In the genomic region with DNA sequence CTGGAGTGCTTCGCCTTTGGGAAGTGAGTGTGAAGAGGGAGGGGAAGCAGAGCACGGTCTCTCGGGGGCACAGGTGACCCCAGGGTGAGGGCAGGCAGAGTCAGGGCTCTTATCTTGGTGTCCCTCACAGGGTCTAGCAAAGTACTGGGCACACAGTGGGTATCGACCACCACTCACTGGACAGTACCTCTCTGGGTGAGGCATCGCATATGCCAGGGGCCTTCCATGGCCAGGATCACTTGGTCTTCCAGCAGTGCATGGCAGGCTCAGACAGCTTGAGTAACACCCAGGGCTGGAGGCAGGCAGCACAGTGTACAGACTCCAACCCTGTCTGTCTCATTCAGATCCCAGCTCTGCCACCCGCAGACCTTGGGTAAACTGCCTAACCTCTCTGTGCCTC, we compare ENCODE assay signal across 17 cellular contexts. TPM values are rescaled to one million over a fixed set of nuclear protein-coding genes. Genes with fewer than 3 reads are reported as not detected.
DNase-seq lines count a peak whose midpoint lies in the region; ATAC-seq and TF ChIP-seq lines count a peak whose summit lies in the region.
"Had no signal": no experiment of that assay in that cellular context is flagged by ENCODE, and none has a peak within 500 bp of the region (broad histone marks: within the 10 kb centered on the region; RNA-seq: fewer than 3 reads in every experiment).

No MANE protein-coding gene starts in this region.

- peak overlapping the region; percentile 9 for H2BK15ac ChIP-seq in neuronal stem cell (ENCODE audit: low read length)

- DNase-seq in glutamatergic neuron = no peak
- no peak for DNase-seq in neuronal stem cell (ENCODE audit: low spot score)
- peak; percentile 43 for DNase-seq in spleen
- no peak for DNase-seq in GM19240 (ENCODE audit: insufficient read length, low spot score)
- DNase-seq in SK-N-SH = no peak
- DNase-seq: C1 segment of cervical spinal cord; Calu3; CD4-positive, alpha-beta memory T cell; COR-L47; DMS53; DND-41; H9 had no signal

- H3K36me3 ChIP-seq in neuronal stem cell (replicated peaks in 1 of 2; ENCODE audit: control insufficient read depth in 2 of 2, insufficient read depth in 2 of 2, low read length in 2 of 2) = no peaks in the 10 kb centered on the region
- no peaks in the 10 kb centered on the region for H3K36me3 ChIP-seq in spleen
- H3K36me3 ChIP-seq in SK-N-SH (replicated peaks in 1 of 2; ENCODE audit: control insufficient read depth in 1 of 2, insufficient read depth in 2 of 2, low read length in 1 of 2) = no peaks in the 10 kb centered on the region

- intact Hi-C loops in spleen (cut with DNase I; ENCODE audit: low total_unique reads) = loop anchor here (5.0 kb wide), 1 partner anchor 72 kb away; no protein-coding TSS in a partner anchor

- no peaks in the 10 kb centered on the region for H3K9me2 ChIP-seq in SK-N-SH

- TF ChIP-seq RAD21 in SK-N-SH (IDR thresholded peaks at IDR 0.05; ENCODE audit: low read length) = no peak

- CTCF ChIA-PET in SK-N-SH (lab: Yijun Ruan, JAX) = interaction anchor here (1.3 to 18.8 kb wide), 3 partner anchors 20 to 84 kb away, joined by 4 to 756 read pairs (median 92); a partner anchor contains a TSS

- H3K27me3 ChIP-seq in neuronal stem cell (ENCODE audit: control insufficient read depth in 3 of 3, insufficient read depth in 3 of 3, low read depth in 1 of 3, low read length in 3 of 3) (peaks cover 0 to 26% (median 0%) of the 10 kb centered on the region in 3 experiments), spleen (replicated peaks in 1 of 7) (peaks cover 0 to under 1% (median 0%) of the 10 kb centered on the region in 7 donors), SK-N-SH (ENCODE audit: insufficient read depth) (no peaks in the 10 kb centered on the region)

- H3K79me1 ChIP-seq in neuronal stem cell (ENCODE audit: low read depth, low read length) = no peaks in the 10 kb centered on the region

- H4K91ac ChIP-seq in neuronal stem cell (ENCODE audit: low read depth, low read length, poor library complexity) = no peak overlapping the region

- H2BK120ac ChIP-seq in neuronal stem cell (ENCODE audit: low read depth, low read length) = no peak overlapping the region

- no peak overlapping the region for H4K8ac ChIP-seq in neuronal stem cell (ENCODE audit: low read depth, low read length)

- H3K14ac ChIP-seq in neuronal stem cell (ENCODE audit: low read length) = no peak overlapping the region

- POLR2A ChIA-PET in SK-N-SH (lab: Yijun Ruan, JAX) = no interaction called here

- H3K36me3 Mint-ChIP-seq in glutamatergic neuron (ENCODE audit: unreplicated experiment) = peaks cover 5% of the 10 kb centered on the region
- H3K36me3 Mint-ChIP-seq: CD4-positive, alpha-beta memory T cell had no signal

- no peak overlapping the region for H3K23ac ChIP-seq in neuronal stem cell (ENCODE audit: low read depth, low read length, poor library complexity)

- H3K18ac ChIP-seq in neuronal stem cell (ENCODE audit: low read length) = no peak overlapping the region

- peak overlapping the region; percentile 78 for H2AK5ac ChIP-seq in neuronal stem cell (ENCODE audit: low read depth, low read length)

- H3K4me3 Mint-ChIP-seq in glutamatergic neuron (ENCODE audit: unreplicated experiment) = no peak overlapping the region
- H3K4me3 Mint-ChIP-seq: CD4-positive, alpha-beta memory T cell; GM23338; H9 had no signal

- H3K9me3 ChIP-seq in neuronal stem cell (replicated peaks in 1 of 2; ENCODE audit: control insufficient read depth in 2 of 2, insufficient read depth in 1 of 2, low read depth in 1 of 2, low read length in 2 of 2) = no peaks in the 10 kb centered on the region
- H3K9me3 ChIP-seq in spleen = no peaks in the 10 kb centered on the region
- no peaks in the 10 kb centered on the region for H3K9me3 ChIP-seq in SK-N-SH

- no peaks in the 10 kb centered on the region for H3K79me2 ChIP-seq in SK-N-SH (ENCODE audit: insufficient read depth)

- no peak for TF ChIP-seq POLR2A in spleen (IDR thresholded peaks at IDR 0.05)

- H3K4me2 ChIP-seq in neuronal stem cell (ENCODE audit: insufficient read depth, low read length, poor library complexity, severe bottlenecking) = no peak overlapping the region
- no peak overlapping the region for H3K4me2 ChIP-seq in SK-N-SH
- H3K4me2 ChIP-seq: GM23338 had no signal

- H2AFZ ChIP-seq in neuronal stem cell (ENCODE audit: low read length) = no peak overlapping the region
- H2AFZ ChIP-seq in SK-N-SH (ENCODE audit: low read depth) = no peak overlapping the region
- H2AFZ ChIP-seq: GM23338 had no signal

- peaks cover 30% of the 10 kb centered on the region for H3K4me1 Mint-ChIP-seq in glutamatergic neuron (ENCODE audit: low read depth, unreplicated experiment)

- no peak for TF ChIP-seq EP300 in SK-N-SH (IDR thresholded peaks at IDR 0.05; ENCODE audit: borderline replicate concordance in 1 of 2, low read depth in 1 of 2, low read length in 1 of 2)

- H3K4me1 ChIP-seq in neuronal stem cell (ENCODE audit: control insufficient read depth in 2 of 2, insufficient read depth in 1 of 2, low read depth in 1 of 2, low read length in 2 of 2) (peaks cover 3 to 7% of the 10 kb centered on the region in 2 donors), spleen (peaks cover 0 to 9% (median 6%) of the 10 kb centered on the region in 6 donors), SK-N-SH (ENCODE audit: control insufficient read depth in 1 of 2, insufficient read depth in 2 of 2, low read depth in 1 of 2, low read length in 1 of 2) (peaks cover 0 to 5% of the 10 kb centered on the region in 2 experiments; a peak in 1 of 4 replicates)

- WGBS in neuronal stem cell (ENCODE audit: extremely low coverage in 2 of 2, insufficient read length in 2 of 2, insufficient replicate concordance in 1 of 2), 2 donors = no CpG with 5 or more reads among the region's 6 CpGs
- WGBS in spleen, 5 donors = 81 to 100% (median 95%) methylated on average over 6 of the region's 6 CpGs
- 59% methylated on average over 2 of the region's 6 CpGs for WGBS in SK-N-SH (ENCODE audit: low lambda C conversion rate)

- no peak overlapping the region for H3K4ac ChIP-seq in neuronal stem cell (ENCODE audit: low read length)

- H3K4me3 ChIP-seq in neuronal stem cell (ENCODE audit: low read length in 2 of 2) (no peak overlapping the region), spleen (no peak overlapping the region), SK-N-SH (ENCODE audit: low read depth in 2 of 2, low read length in 1 of 2) (no peak overlapping the region)
- H3K4me3 ChIP-seq: GM23338 had no signal

- H2BK12ac ChIP-seq in neuronal stem cell (ENCODE audit: low read length) = no peak overlapping the region

- H3K9ac ChIP-seq in neuronal stem cell (ENCODE audit: low read depth, low read length, poor library complexity) (no peak overlapping the region), SK-N-SH (no peak overlapping the region)

- no peaks in the 10 kb centered on the region for H4K20me1 ChIP-seq in SK-N-SH (ENCODE audit: insufficient read depth)

- H3K27ac Mint-ChIP-seq in glutamatergic neuron (ENCODE audit: unreplicated experiment) = peak overlapping the region; percentile 39

- H3F3A ChIP-seq in SK-N-SH (replicated peaks; ENCODE audit: insufficient read depth) = no peaks in the 10 kb centered on the region

- no peak for ATAC-seq in GM18502 (IDR thresholded peaks at IDR 0.05; ENCODE audit: poor library complexity, unreplicated experiment)
- ATAC-seq: GM23338, HCT116 had no signal

- H3K27ac ChIP-seq in neuronal stem cell (replicated peaks; ENCODE audit: low read length) = no peak overlapping the region
- no peak overlapping the region for H3K27ac ChIP-seq in spleen
- H3K27ac ChIP-seq in SK-N-SH (ENCODE audit: low read depth in 2 of 2, low read length in 1 of 2) = no peak overlapping the region

- H2BK5ac ChIP-seq in neuronal stem cell (ENCODE audit: low read length) = no peak overlapping the region

- H3K9me3 Mint-ChIP-seq in glutamatergic neuron (ENCODE audit: unreplicated experiment) = peaks cover 13% of the 10 kb centered on the region
- H3K9me3 Mint-ChIP-seq: CD4-positive, alpha-beta memory T cell; GM23338; H9 had no signal

- TF ChIP-seq CTCF in glutamatergic neuron (IDR thresholded peaks at IDR 0.05; ENCODE audit: partially characterized antibody, unreplicated experiment) = no peak
- TF ChIP-seq CTCF in spleen (IDR thresholded peaks at IDR 0.05 in 8 of 11, conservative IDR thresholded peaks at IDR 0.05 in 3 of 11) = no peak
- no peak for TF ChIP-seq CTCF in SK-N-SH (IDR thresholded peaks at IDR 0.05)

- peaks cover 14% of the 10 kb centered on the region for H3K27me3 Mint-ChIP-seq in glutamatergic neuron (ENCODE audit: unreplicated experiment)

TF ChIP-seq in SK-N-SH, 30 proteins besides CTCF, POLR2A, EP300 and RAD21 (continues in another document):
- TF ChIP-seq TCF12 (IDR thresholded peaks at IDR 0.05) = no peak
- TF ChIP-seq RCOR1 (IDR thresholded peaks at IDR 0.05; ENCODE audit: low read length) = no peak
- no peak for TF ChIP-seq EZH2phosphoT487 (IDR thresholded peaks at IDR 0.05; ENCODE audit: borderline replicate concordance, low read depth)
- TF ChIP-seq RFX5 (IDR thresholded peaks at IDR 0.05; ENCODE audit: low read length) = no peak
- TF ChIP-seq, protein P1, sequence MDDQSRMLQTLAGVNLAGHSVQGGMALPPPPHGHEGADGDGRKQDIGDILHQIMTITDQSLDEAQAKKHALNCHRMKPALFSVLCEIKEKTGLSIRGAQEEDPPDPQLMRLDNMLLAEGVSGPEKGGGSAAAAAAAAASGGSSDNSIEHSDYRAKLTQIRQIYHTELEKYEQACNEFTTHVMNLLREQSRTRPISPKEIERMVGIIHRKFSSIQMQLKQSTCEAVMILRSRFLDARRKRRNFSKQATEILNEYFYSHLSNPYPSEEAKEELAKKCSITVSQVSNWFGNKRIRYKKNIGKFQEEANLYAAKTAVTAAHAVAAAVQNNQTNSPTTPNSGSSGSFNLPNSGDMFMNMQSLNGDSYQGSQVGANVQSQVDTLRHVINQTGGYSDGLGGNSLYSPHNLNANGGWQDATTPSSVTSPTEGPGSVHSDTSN (IDR thresholded peaks at IDR 0.05) = no peak
- TF ChIP-seq FOXM1 (IDR thresholded peaks at IDR 0.05; ENCODE audit: low read depth) = no peak
- TF ChIP-seq CHD2 (IDR thresholded peaks at IDR 0.05; ENCODE audit: low read length, partially characterized antibody) = no peak
- TF ChIP-seq YY1 (IDR thresholded peaks at IDR 0.05; ENCODE audit: low read depth) = no peak

RNA-seq across cellular contexts. Expression of a gene that starts 16.6 kb away (rescaled TPM):
- 208 TPM for total RNA-seq in glutamatergic neuron (ENCODE audit: unreplicated experiment)
- polyA plus RNA-seq in neuronal stem cell (2013, experiment 1 of 2) = 0.66 TPM
- 0.66 TPM for polyA plus RNA-seq in neuronal stem cell (2013, experiment 2 of 2)
- 1 to 10 TPM in 1 of 7 donors, under 1 TPM in 3, not detected in 3; 0.06 to 2.6 (median 0.27) TPM for total RNA-seq in spleen
- polyA plus RNA-seq in spleen = under 1 TPM; 0.02 to 0.38 (median 0.05) TPM
- polyA plus RNA-seq in SK-N-SH (2012; rRNA removed) = 0.02 and 0.03 TPM in 2 replicates
- 0.01 and 0.03 TPM in 2 replicates for polyA plus RNA-seq in SK-N-SH (2012; cell fraction: cytosol; rRNA removed)
- 0.06 and 0.19 TPM in 2 replicates for polyA plus RNA-seq in SK-N-SH (2012; cell fraction: nucleus; rRNA removed)
- total RNA-seq: A673; Calu3; CD4-positive, alpha-beta memory T cell had no signal
- polyA plus RNA-seq: BJ; CD4-positive, alpha-beta memory T cell had no signal

RNA-seq across cellular contexts. Expression of a gene that starts 24.6 kb away (rescaled TPM):
- total RNA-seq in glutamatergic neuron (ENCODE audit: unreplicated experiment) (9.3 TPM), spleen (1 to 10 TPM; 2.6 to 3.9 (median 3.4) TPM)
- 2.2 TPM for polyA plus RNA-seq in neuronal stem cell (2013, experiment 1 of 2)
- polyA plus RNA-seq in neuronal stem cell (2013, experiment 2 of 2) = 2.4 TPM
- polyA plus RNA-seq in spleen (1 to 10 TPM; 2.4 to 5.4 (median 3.5) TPM), SK-N-SH (2012; rRNA removed) (1.8 and 2.7 TPM in 2 replicates)
- polyA plus RNA-seq in SK-N-SH (2012; cell fraction: cytosol; rRNA removed) = 2.2 and 2.3 TPM in 2 replicates
- polyA plus RNA-seq in SK-N-SH (2012; cell fraction: nucleus; rRNA removed) = 1.9 and 3.8 TPM in 2 replicates

Comparison
In these comparisons a context has a peak if more than half of its experiments do, and no peak if none do; other contexts are left out.
1. RNA of a gene that starts 16.6 kb away (total RNA-seq): 208 TPM in glutamatergic neuron (single experiment); 0.06 to 2.6 TPM in spleen; every median in the first group is over 10 times any median in the second.